8 cellular contexts compared by ENCODE assay signal in genomic region chrX:139759637-139760036, GRCh38. TPM values are rescaled to one million over a fixed set of nuclear protein-coding genes. Genes with fewer than 3 reads are reported as not detected.
DNase-seq lines count a peak whose midpoint lies in the region; ATAC-seq and TF ChIP-seq lines count a peak whose summit lies in the region.

No MANE protein-coding gene starts in this region.

- intact Hi-C loops in CD8-positive, alpha-beta T cell (cut with DNase I, micrococcal nuclease): loop anchor here in 1 of 2 experiments (10.0 kb wide), 1 partner anchor 45 kb away; no protein-coding TSS in a partner anchor

- TF ChIP-seq CTCF in astrocyte of the spinal cord (IDR thresholded peaks at IDR 0.05; ENCODE audit: low read depth, low read length): peak; percentile 58
- no peak for TF ChIP-seq CTCF in CD8-positive, alpha-beta T cell (IDR thresholded peaks at IDR 0.05)

- POLR2A ChIA-PET in CD8-positive, alpha-beta T cell (lab: Charles Lee): no interaction called here
- POLR2A ChIA-PET in CD8-positive, alpha-beta memory T cell (lab: Charles Lee): no interaction called here

- H3K4me3 Mint-ChIP-seq in CD8-positive, alpha-beta T cell: no peak overlapping the region
- no peak overlapping the region for H3K4me3 Mint-ChIP-seq in CD8-positive, alpha-beta memory T cell

- no peak overlapping the region for H3K27ac Mint-ChIP-seq in CD8-positive, alpha-beta T cell
- H3K27ac Mint-ChIP-seq in CD8-positive, alpha-beta memory T cell: no peak overlapping the region

- H3K4me1 Mint-ChIP-seq in CD8-positive, alpha-beta T cell (ENCODE audit: low read depth): no peaks in the 10 kb centered on the region
- no peaks in the 10 kb centered on the region for H3K4me1 Mint-ChIP-seq in CD8-positive, alpha-beta memory T cell

- H3K9me3 Mint-ChIP-seq in CD8-positive, alpha-beta T cell: peaks cover 4% of the 10 kb centered on the region
- peaks cover 0 to 8% (median 6%) of the 10 kb centered on the region in 5 donors for H3K9me3 Mint-ChIP-seq in CD8-positive, alpha-beta memory T cell

- H3K9me3 ChIP-seq in CD8-positive, alpha-beta T cell (ENCODE audit: low read length): no peaks in the 10 kb centered on the region
- no peaks in the 10 kb centered on the region for H3K9me3 ChIP-seq in CD8-positive, alpha-beta memory T cell (ENCODE audit: low read length)

- H3K4me1 ChIP-seq in CD8-positive, alpha-beta T cell (ENCODE audit: insufficient read depth, low read length): no peaks in the 10 kb centered on the region
- H3K4me1 ChIP-seq in CD8-positive, alpha-beta memory T cell (ENCODE audit: insufficient read depth, low read length): no peaks in the 10 kb centered on the region

- no peak for ATAC-seq in GM21619 (IDR thresholded peaks at IDR 0.05; ENCODE audit: unreplicated experiment)
- no peak for ATAC-seq in CD8-positive, alpha-beta T cell

- H3K27me3 ChIP-seq in CD8-positive, alpha-beta T cell (ENCODE audit: insufficient read depth, low read length): no peaks in the 10 kb centered on the region
- no peaks in the 10 kb centered on the region for H3K27me3 ChIP-seq in CD8-positive, alpha-beta memory T cell (ENCODE audit: insufficient read depth, low read length, poor library complexity, severe bottlenecking)

- H3K36me3 Mint-ChIP-seq in CD8-positive, alpha-beta T cell: peaks cover 65% of the 10 kb centered on the region
- H3K36me3 Mint-ChIP-seq in CD8-positive, alpha-beta memory T cell: peaks cover 5 to 62% (median 19%) of the 10 kb centered on the region in 3 donors

- no peaks in the 10 kb centered on the region for H3K27me3 Mint-ChIP-seq in CD8-positive, alpha-beta T cell (ENCODE audit: low read depth)
- peaks cover 0 to 1% of the 10 kb centered on the region in 2 donors for H3K27me3 Mint-ChIP-seq in CD8-positive, alpha-beta memory T cell

- DNase-seq in EH (ENCODE audit: low read depth) (peak; percentile 25), HT-29 (ENCODE audit: low spot score) (peak; percentile 26), astrocyte of the spinal cord (ENCODE audit: low read depth, low spot score) (peak; percentile 28), myocyte (ENCODE audit: low read depth) (peak; percentile 40)
- DNase-seq in CD8-positive, alpha-beta T cell: no peak
- no peak for DNase-seq in CD8-positive, alpha-beta memory T cell
- DNase-seq in activated CD4-positive, alpha-beta T cell treated with anti-CD3 and anti-CD28 coated beads for 4 hours: no peak

- H3K36me3 ChIP-seq in CD8-positive, alpha-beta T cell (ENCODE audit: insufficient read depth, low read length): no peaks in the 10 kb centered on the region
- H3K36me3 ChIP-seq in CD8-positive, alpha-beta memory T cell (ENCODE audit: insufficient read depth, low read length): no peaks in the 10 kb centered on the region

- in situ Hi-C loops in astrocyte of the spinal cord (cut with HindIII; ENCODE audit: low sequenced_read_pairs): no loop called here

- no peak overlapping the region for H3K27ac ChIP-seq in CD8-positive, alpha-beta T cell (ENCODE audit: low read depth, low read length)
- H3K27ac ChIP-seq in CD8-positive, alpha-beta memory T cell (ENCODE audit: low read depth, low read length): no peak overlapping the region

- CTCF ChIA-PET in CD8-positive, alpha-beta T cell (lab: Charles Lee): no interaction called here
- CTCF ChIA-PET in CD8-positive, alpha-beta memory T cell (lab: Charles Lee): no interaction called here

- no peak overlapping the region for H3K4me3 ChIP-seq in astrocyte of the spinal cord (ENCODE audit: low read depth, low read length)
- no peak overlapping the region for H3K4me3 ChIP-seq in CD8-positive, alpha-beta T cell (ENCODE audit: low read depth, low read length)
- no peak overlapping the region for H3K4me3 ChIP-seq in CD8-positive, alpha-beta memory T cell (ENCODE audit: low read length)

RNA-seq across cellular contexts. Expression of gene MCF2, which starts 51.7 kb away (rescaled TPM):
- not detected in 2 replicates for total RNA-seq in HT-29 (2014; rRNA removed; shearing (Covaris generic))
- total RNA-seq in myocyte: 0.10 and 0.91 TPM in 2 replicates
- polyA plus RNA-seq in myocyte (2012): 0.14 TPM
- total RNA-seq in CD8-positive, alpha-beta T cell: under 1 TPM; 0.54 to 0.61 TPM
- total RNA-seq in CD8-positive, alpha-beta memory T cell: under 1 TPM; 0.22 to 0.53 TPM
- polyA plus RNA-seq in CD8-positive, alpha-beta memory T cell: not detected

Comparison
In these comparisons a context has a peak if more than half of its experiments do, and no peak if none do; other contexts are left out.
1. DNase-seq: peak in EH (single experiment), HT-29 (single experiment), astrocyte of the spinal cord (single experiment) and myocyte (single experiment); none in CD8-positive, alpha-beta T cell (0 of 7), CD8-positive, alpha-beta memory T cell (0 of 5) and activated CD4-positive, alpha-beta T cell treated with anti-CD3 and anti-CD28 coated beads for 4 hours (0 of 2).